Comparison of ENCODE assay signal across 11 cellular contexts in the genomic region with DNA sequence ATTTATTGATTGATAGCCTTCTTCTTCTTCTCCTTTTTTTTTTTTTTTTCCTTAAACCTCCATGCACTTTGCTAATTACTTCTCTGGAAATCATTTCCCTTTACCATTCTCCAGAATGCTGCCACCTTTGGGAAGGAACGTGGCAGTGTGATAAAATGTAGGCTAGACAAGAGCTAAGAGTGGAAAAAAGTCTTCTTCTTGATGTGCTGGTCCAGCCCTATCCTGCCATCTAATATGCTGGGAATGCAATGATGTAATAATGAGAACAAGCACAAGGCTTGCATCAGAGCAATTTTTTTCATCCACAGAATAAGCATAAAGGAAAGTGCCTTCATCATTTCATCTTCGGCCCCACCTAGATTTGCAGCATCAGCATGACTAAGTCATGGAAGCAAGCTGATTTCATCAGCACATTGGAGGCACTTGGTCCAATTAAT.
DNase-seq lines count a peak whose midpoint lies in the region; ATAC-seq, FAIRE-seq and TF ChIP-seq lines count a peak whose summit lies in the region.
"Had no signal": no experiment of that assay in that cellular context is flagged by ENCODE, and none has a peak within 500 bp of the region (broad histone marks: within the 10 kb centered on the region; RNA-seq: fewer than 3 reads in every experiment).

No MANE protein-coding gene starts in this region.

- H3K27me3 ChIP-seq in ascending aorta = no peaks in the 10 kb centered on the region
- H3K27me3 ChIP-seq in keratinocyte (ENCODE audit: control insufficient read depth, extremely low read depth, insufficient read depth, low read length) = peaks cover 3% of the 10 kb centered on the region
- no peaks in the 10 kb centered on the region for H3K27me3 ChIP-seq in ovary

- no peak overlapping the region for H3K9ac ChIP-seq in keratinocyte (ENCODE audit: control insufficient read depth, extremely low read depth, insufficient read depth, low read length)

- H3K4me3 ChIP-seq in HEK293 (ENCODE audit: low read depth, low read length) (no peak overlapping the region), ascending aorta (no peak overlapping the region), keratinocyte (ENCODE audit: control insufficient read depth in 2 of 3, extremely low read depth in 1 of 3, insufficient read depth in 2 of 3, low read depth in 1 of 3, low read length in 3 of 3) (no peak overlapping the region), ovary (no peak overlapping the region)

- CTCF ChIA-PET in HEK293 (lab: Yijun Ruan, JAX) = interaction anchor here (0.5 to 1.5 kb wide), 17 partner anchors 9 to 513 kb away, joined by 3 to 10 read pairs (median 3); no protein-coding TSS in a partner anchor

- H3K79me2 ChIP-seq in keratinocyte (ENCODE audit: control insufficient read depth, insufficient read depth, low read length) = no peaks in the 10 kb centered on the region

- H3K9me1 ChIP-seq in keratinocyte (ENCODE audit: control insufficient read depth, extremely low read depth, insufficient read depth, low read length) = no peaks in the 10 kb centered on the region

- H3K9me3 ChIP-seq in HEK293 (ENCODE audit: control insufficient read depth, insufficient read depth, low read depth, low read length) (no peaks in the 10 kb centered on the region), ascending aorta (no peaks in the 10 kb centered on the region), keratinocyte (ENCODE audit: control insufficient read depth, low read depth, low read length) (no peaks in the 10 kb centered on the region), ovary (no peaks in the 10 kb centered on the region)

- intact Hi-C loops in ascending aorta (cut with DNase I) (loop anchor here (5.0 kb wide), 1 partner anchor 239 kb away; no protein-coding TSS in a partner anchor), ovary (cut with DNase I) (loop anchor here in 1 of 4 donors (10.0 kb wide), 1 partner anchor 112 kb away; no protein-coding TSS in a partner anchor)

- H3K36me3 ChIP-seq in HEK293 (ENCODE audit: control insufficient read depth in 2 of 2, insufficient read depth in 1 of 2, low read length in 2 of 2) (no peaks in the 10 kb centered on the region), ascending aorta (no peaks in the 10 kb centered on the region), keratinocyte (ENCODE audit: control insufficient read depth in 2 of 2, extremely low read depth in 1 of 2, insufficient read depth in 2 of 2, low read length in 2 of 2) (no peaks in the 10 kb centered on the region), ovary (no peaks in the 10 kb centered on the region)

- H3K27ac ChIP-seq in 22Rv1 (no peak overlapping the region), HEK293 (ENCODE audit: extremely low read depth, low read depth, low read length) (no peak overlapping the region), ascending aorta (no peak overlapping the region), keratinocyte (ENCODE audit: control insufficient read depth, insufficient read depth, low read length) (no peak overlapping the region), ovary (no peak overlapping the region)
- H3K27ac ChIP-seq: HL-60 had no signal

- TF ChIP-seq CTCF in 22Rv1 (IDR thresholded peaks at IDR 0.05) (peak; percentile 39; the same call in 1 of the 2 replicates), HEK293 (tag by site-specific recombination; IDR thresholded peaks at IDR 0.05) (no peak; the same call in 1 of the 2 replicates), ascending aorta (IDR thresholded peaks at IDR 0.05) (peak in 2 of 3 experiments; percentile 19 to 22), keratinocyte (optimal IDR thresholded peaks at IDR 0.05 in 1 of 3, IDR thresholded peaks at IDR 0.05 in 1 of 3, conservative IDR thresholded peaks at IDR 0.05 in 1 of 3; ENCODE audit: extremely low read depth in 1 of 3, insufficient read depth in 2 of 3, low read length in 3 of 3) (peak in 2 of 3 experiments; percentile 24 to 42), ovary (IDR thresholded peaks at IDR 0.05) (no peak)

- POLR2A ChIA-PET in HEK293 (lab: Yijun Ruan, JAX) = interaction anchor here (0.6 to 1.4 kb wide), 5 partner anchors 9 to 122 kb away, joined by 3 to 6 read pairs (median 3); no protein-coding TSS in a partner anchor

- DNase-seq in ascending aorta (ENCODE audit: low spot score in 2 of 2) = peak in 1 of 2 donors; percentile 75
- peak; percentile 56 for DNase-seq in keratinocyte (ENCODE audit: low read depth, low spot score)
- DNase-seq in activated gamma-delta T cell treated with Interleukin-2 at 50 U/mL for 16 hours = no peak
- no peak for DNase-seq in ovary
- DNase-seq: CD4-positive, CD25-positive, alpha-beta regulatory T cell; right cardiac atrium had no signal

- dilution Hi-C loops in keratinocyte (cut with MboI; ENCODE audit: extremely low pct_ligation_motif_present, low sequenced_read_pairs) = no loop called here

- no peak for ATAC-seq in HG02571 (IDR thresholded peaks at IDR 0.05; ENCODE audit: unreplicated experiment)
- ATAC-seq in HG03097 (IDR thresholded peaks at IDR 0.05; ENCODE audit: low FRiP score, unreplicated experiment) = no peak

- H4K20me1 ChIP-seq in keratinocyte (ENCODE audit: control insufficient read depth, extremely low read depth, insufficient read depth, low read length) = no peaks in the 10 kb centered on the region

- peaks cover 25% of the 10 kb centered on the region for H3K4me1 ChIP-seq in HEK293 (ENCODE audit: control insufficient read depth, insufficient read depth, low read length)
- H3K4me1 ChIP-seq in ascending aorta = peaks cover 3 to 21% of the 10 kb centered on the region in 2 donors
- peaks cover 6% of the 10 kb centered on the region for H3K4me1 ChIP-seq in keratinocyte (ENCODE audit: control insufficient read depth, extremely low read depth, insufficient read depth, low read length)
- H3K4me1 ChIP-seq in ovary (ENCODE audit: insufficient read depth) = peaks cover 11% of the 10 kb centered on the region

- no peak for FAIRE-seq in keratinocyte (lab: Jason Lieb, UNC)

- TF ChIP-seq POLR2A in ovary (IDR thresholded peaks at IDR 0.05) = no peak

- no peak overlapping the region for H3K4me2 ChIP-seq in keratinocyte (ENCODE audit: control insufficient read depth, extremely low read depth, insufficient read depth, low read depth, low read length)

- WGBS in ovary, 3 donors = 53 to 57% (median 57%) methylated on average over 2 of the region's 2 CpGs

- H2AFZ ChIP-seq in keratinocyte (ENCODE audit: control insufficient read depth, low read length) = no peak overlapping the region

- no peak for TF ChIP-seq EP300 in ovary (IDR thresholded peaks at IDR 0.05)

TF ChIP-seq in HEK293, 187 proteins besides CTCF, POLR2A, EP300 and RAD21 (continues in another document):
- TF ChIP-seq, protein P1, sequence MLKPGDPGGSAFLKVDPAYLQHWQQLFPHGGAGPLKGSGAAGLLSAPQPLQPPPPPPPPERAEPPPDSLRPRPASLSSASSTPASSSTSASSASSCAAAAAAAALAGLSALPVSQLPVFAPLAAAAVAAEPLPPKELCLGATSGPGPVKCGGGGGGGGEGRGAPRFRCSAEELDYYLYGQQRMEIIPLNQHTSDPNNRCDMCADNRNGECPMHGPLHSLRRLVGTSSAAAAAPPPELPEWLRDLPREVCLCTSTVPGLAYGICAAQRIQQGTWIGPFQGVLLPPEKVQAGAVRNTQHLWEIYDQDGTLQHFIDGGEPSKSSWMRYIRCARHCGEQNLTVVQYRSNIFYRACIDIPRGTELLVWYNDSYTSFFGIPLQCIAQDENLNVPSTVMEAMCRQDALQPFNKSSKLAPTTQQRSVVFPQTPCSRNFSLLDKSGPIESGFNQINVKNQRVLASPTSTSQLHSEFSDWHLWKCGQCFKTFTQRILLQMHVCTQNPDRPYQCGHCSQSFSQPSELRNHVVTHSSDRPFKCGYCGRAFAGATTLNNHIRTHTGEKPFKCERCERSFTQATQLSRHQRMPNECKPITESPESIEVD (tag by site-specific recombination; IDR thresholded peaks at IDR 0.05) = peak; percentile 21; the same call in 1 of the 2 replicates
- TF ChIP-seq, protein P2, sequence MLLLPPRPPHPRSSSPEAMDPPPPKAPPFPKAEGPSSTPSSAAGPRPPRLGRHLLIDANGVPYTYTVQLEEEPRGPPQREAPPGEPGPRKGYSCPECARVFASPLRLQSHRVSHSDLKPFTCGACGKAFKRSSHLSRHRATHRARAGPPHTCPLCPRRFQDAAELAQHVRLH (tag by site-specific recombination; IDR thresholded peaks at IDR 0.05) = 0 out of 2 replicates have a peak, but pooled peaks have one; percentile 8
- peak; percentile 30; the same call in 1 of the 2 replicates for TF ChIP-seq KLF16 (tag by site-specific recombination; IDR thresholded peaks at IDR 0.05)
- TF ChIP-seq, protein P3, sequence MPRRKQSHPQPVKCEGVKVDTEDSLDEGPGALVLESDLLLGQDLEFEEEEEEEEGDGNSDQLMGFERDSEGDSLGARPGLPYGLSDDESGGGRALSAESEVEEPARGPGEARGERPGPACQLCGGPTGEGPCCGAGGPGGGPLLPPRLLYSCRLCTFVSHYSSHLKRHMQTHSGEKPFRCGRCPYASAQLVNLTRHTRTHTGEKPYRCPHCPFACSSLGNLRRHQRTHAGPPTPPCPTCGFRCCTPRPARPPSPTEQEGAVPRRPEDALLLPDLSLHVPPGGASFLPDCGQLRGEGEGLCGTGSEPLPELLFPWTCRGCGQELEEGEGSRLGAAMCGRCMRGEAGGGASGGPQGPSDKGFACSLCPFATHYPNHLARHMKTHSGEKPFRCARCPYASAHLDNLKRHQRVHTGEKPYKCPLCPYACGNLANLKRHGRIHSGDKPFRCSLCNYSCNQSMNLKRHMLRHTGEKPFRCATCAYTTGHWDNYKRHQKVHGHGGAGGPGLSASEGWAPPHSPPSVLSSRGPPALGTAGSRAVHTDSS (tag by site-specific recombination; IDR thresholded peaks at IDR 0.05) = peak; percentile 61
- TF ChIP-seq ZNF629 (tag by site-specific recombination; IDR thresholded peaks at IDR 0.05) = peak; percentile 50; the same call in 1 of the 2 replicates
- TF ChIP-seq ZNF324 (tag by site-specific recombination; IDR thresholded peaks at IDR 0.05) = no peak
- TF ChIP-seq, protein P4, sequence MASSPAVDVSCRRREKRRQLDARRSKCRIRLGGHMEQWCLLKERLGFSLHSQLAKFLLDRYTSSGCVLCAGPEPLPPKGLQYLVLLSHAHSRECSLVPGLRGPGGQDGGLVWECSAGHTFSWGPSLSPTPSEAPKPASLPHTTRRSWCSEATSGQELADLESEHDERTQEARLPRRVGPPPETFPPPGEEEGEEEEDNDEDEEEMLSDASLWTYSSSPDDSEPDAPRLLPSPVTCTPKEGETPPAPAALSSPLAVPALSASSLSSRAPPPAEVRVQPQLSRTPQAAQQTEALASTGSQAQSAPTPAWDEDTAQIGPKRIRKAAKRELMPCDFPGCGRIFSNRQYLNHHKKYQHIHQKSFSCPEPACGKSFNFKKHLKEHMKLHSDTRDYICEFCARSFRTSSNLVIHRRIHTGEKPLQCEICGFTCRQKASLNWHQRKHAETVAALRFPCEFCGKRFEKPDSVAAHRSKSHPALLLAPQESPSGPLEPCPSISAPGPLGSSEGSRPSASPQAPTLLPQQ (tag by site-specific recombination; IDR thresholded peaks at IDR 0.05) = peak; percentile 81
- TF ChIP-seq ZFP69B (tag by site-specific recombination; IDR thresholded peaks at IDR 0.05) = peak; percentile 45; the same call in 1 of the 2 replicates

Comparison
In these comparisons a context has a peak if more than half of its experiments do, and no peak if none do; other contexts are left out.
1. CTCF ChIP-seq: peak in 22Rv1 (single experiment), ascending aorta (2 of 3) and keratinocyte (2 of 3); none in HEK293 (single experiment) and ovary (0 of 3).